Comparison of ENCODE assay signal across 7 cellular contexts in genomic region chr14:54759982-54760585, GRCh38.
"Had no signal": no experiment of that assay in that cellular context is flagged by ENCODE, and none has a peak within 500 bp of the region (broad histone marks: within the 10 kb centered on the region; RNA-seq: fewer than 3 reads in every experiment).

No MANE protein-coding gene starts in this region.

- H3K4me3 Mint-ChIP-seq: H9 had no signal

- DNase-seq: GM23248, GOT3, H9, HCEC 1CT, IMR-90 had no signal

- ATAC-seq: K562 had no signal

- H3K4me1 Mint-ChIP-seq: H9 had no signal

- FAIRE-seq: K562 had no signal

- H3K9ac ChIP-seq: GM23248 had no signal

- H3K4me3 ChIP-seq: GM23248, K562 had no signal

- H3K9me3 Mint-ChIP-seq: H9 had no signal

- H3K27ac ChIP-seq: GM23248, HL-60 had no signal

- H2AFZ ChIP-seq: GM23248 had no signal

- H3K27ac Mint-ChIP-seq: H9 had no signal
